In genomic region chr10:22345301-22346086, GRCh38 we compare ENCODE assay signal across 8 cellular contexts. TPM values are rescaled to one million over a fixed set of nuclear protein-coding genes. Genes with fewer than 3 reads are reported as not detected.
DNase-seq lines count a peak whose midpoint lies in the region; ATAC-seq and TF ChIP-seq lines count a peak whose summit lies in the region.
"Had no signal": no experiment of that assay in that cellular context is flagged by ENCODE, and none has a peak within 500 bp of the region (broad histone marks: within the 10 kb centered on the region; RNA-seq: fewer than 3 reads in every experiment).

SPAG6 (plus strand) TSS chr10:22345496; CDS start chr10:22345612, 116 bp downstream.

- TF ChIP-seq EP300 in suprapubic skin (IDR thresholded peaks at IDR 0.05): no peak

- H3K27ac ChIP-seq in lower lobe of right lung (no peak within 1 kb of the TSS), suprapubic skin (no peak within 1 kb of the TSS)

- H3K9me3 ChIP-seq in lower lobe of right lung (no peaks in the 10 kb centered on the region), suprapubic skin (no peaks in the 10 kb centered on the region)

- H3K4me3 ChIP-seq in lower lobe of right lung (peak within 1 kb of the TSS; percentile 31), suprapubic skin (peak within 1 kb of the TSS; percentile 33)

- H3K27me3 ChIP-seq in lower lobe of right lung (ENCODE audit: low read depth) (peaks cover 83% of the 10 kb centered on the region), suprapubic skin (peaks cover 89% of the 10 kb centered on the region)

- ATAC-seq in GM21619 (IDR thresholded peaks at IDR 0.05; ENCODE audit: unreplicated experiment): peak; percentile 23
- peak; percentile 17 to 57 for ATAC-seq in lower lobe of right lung
- ATAC-seq in GM18517 (IDR thresholded peaks at IDR 0.05; ENCODE audit: unreplicated experiment): no peak

- H3K36me3 ChIP-seq in lower lobe of right lung (no peaks in the 10 kb centered on the region), suprapubic skin (no peaks in the 10 kb centered on the region)

- DNase-seq in NCI-H69 (lab: John Stamatoyannopoulos, UW) (peak; percentile 84), astrocyte of the hippocampus (ENCODE audit: low read depth, low spot score) (peak; percentile 61), lower lobe of right lung (peak; percentile 80), suprapubic skin (ENCODE audit: low spot score in 2 of 2) (peak in 1 of 2 donors; percentile 76), SKM-1 (lab: John Stamatoyannopoulos, UW; ENCODE audit: unreplicated experiment) (no peak)

- no peak for TF ChIP-seq CTCF in lower lobe of right lung (IDR thresholded peaks at IDR 0.05)
- no peak for TF ChIP-seq CTCF in suprapubic skin (IDR thresholded peaks at IDR 0.05)

- intact Hi-C loops in lower lobe of right lung (cut with DNase I): no loop called here

- H3K4me1 ChIP-seq in lower lobe of right lung (peaks cover 14% of the 10 kb centered on the region), suprapubic skin (peaks cover 15% of the 10 kb centered on the region)

- WGBS in suprapubic skin: 5% methylated on average over 11 of the region's 83 CpGs

- no peak for TF ChIP-seq POLR2A in suprapubic skin (IDR thresholded peaks at IDR 0.05)

RNA-seq across cellular contexts. Expression of gene SPAG6, which starts in this region (rescaled TPM):
- total RNA-seq in lower lobe of right lung: 10.4 TPM
- total RNA-seq in suprapubic skin: 1 to 10 TPM in 1 of 4 donors, under 1 TPM in 2, not detected in 1; 0.34 to 1.1 (median 0.72) TPM
- total RNA-seq: NCI-H460 had no signal
